Comparison of ENCODE assay signal across 8 cellular contexts in genomic region chr13:99969934-99970760, GRCh38. TPM values are rescaled to one million over a fixed set of nuclear protein-coding genes. Genes with fewer than 3 reads are reported as not detected.
A peak's percentile ranks its signal among the peaks of the same experiment; 100 is the strongest.
DNase-seq lines count a peak whose midpoint lies in the region; ATAC-seq and TF ChIP-seq lines count a peak whose summit lies in the region.

No MANE protein-coding gene starts in this region.

- H3K4me3 Mint-ChIP-seq in activated CD4-positive, alpha-beta T cell treated with anti-CD3 and anti-CD28 coated beads, Interleukin-2, amount 10 ng/mL, durations not matched to agents 24 days and 14 days, result peak overlapping the region; percentile 70
- H3K4me3 Mint-ChIP-seq in activated naive CD8-positive, alpha-beta T cell treated with anti-CD3 and anti-CD28 coated beads, Interleukin-2, amount 50 U/mL, for 24 hours, result peak overlapping the region; percentile 76

- H3K4me1 Mint-ChIP-seq in activated CD4-positive, alpha-beta T cell treated with anti-CD3 and anti-CD28 coated beads, Interleukin-2, amount 10 ng/mL, durations not matched to agents 24 days and 14 days, result peaks cover 17% of the 10 kb centered on the region
- H3K4me1 Mint-ChIP-seq in activated naive CD8-positive, alpha-beta T cell treated with anti-CD3 and anti-CD28 coated beads, Interleukin-2, amount 50 U/mL, for 24 hours, result peaks cover 22% of the 10 kb centered on the region

- no peak for TF ChIP-seq CTCF in tibial artery (IDR thresholded peaks at IDR 0.05)

- no peaks in the 10 kb centered on the region for H3K36me3 ChIP-seq in tibial artery

- H3K27me3 Mint-ChIP-seq in activated CD4-positive, alpha-beta T cell treated with anti-CD3 and anti-CD28 coated beads, Interleukin-2, amount 10 ng/mL, durations not matched to agents 24 days and 14 days, result peaks cover 71% of the 10 kb centered on the region
- H3K27me3 Mint-ChIP-seq in activated naive CD8-positive, alpha-beta T cell treated with anti-CD3 and anti-CD28 coated beads, Interleukin-2, amount 50 U/mL, for 24 hours, result peaks cover 76% of the 10 kb centered on the region

- H3K27ac Mint-ChIP-seq in activated CD4-positive, alpha-beta T cell treated with anti-CD3 and anti-CD28 coated beads, Interleukin-2, amount 10 ng/mL, durations not matched to agents 24 days and 14 days, result peak overlapping the region; percentile 80
- peak overlapping the region; percentile 67 for H3K27ac Mint-ChIP-seq in activated naive CD8-positive, alpha-beta T cell treated with anti-CD3 and anti-CD28 coated beads, Interleukin-2, amount 50 U/mL, for 24 hours

- H3K4me3 ChIP-seq in tibial artery, result peak overlapping the region; percentile 26 to 40

- H3K4me1 ChIP-seq in tibial artery, result peaks cover 0 to 44% (median 34%) of the 10 kb centered on the region in 4 donors

- no peaks in the 10 kb centered on the region for H3K9me3 ChIP-seq in tibial artery

- peaks cover 32% of the 10 kb centered on the region for H3K27me3 ChIP-seq in layer of hippocampus (ENCODE audit: control insufficient read depth, insufficient read depth, low read length)
- peaks cover 18 to 98% of the 10 kb centered on the region in 2 donors for H3K27me3 ChIP-seq in tibial artery

- DNase-seq in activated CD4-positive, alpha-beta T cell treated with anti-CD3 and anti-CD28 coated beads, Interleukin-2, amount 10 ng/mL, durations not matched to agents 24 days and 14 days, result peak; percentile 77
- no peak for DNase-seq in activated CD4-positive, alpha-beta T cell treated with anti-CD3 and anti-CD28 coated beads for 1 hour
- DNase-seq in NCI-H2171 (lab: John Stamatoyannopoulos, UW) (peak; percentile 59), tibial artery (no peak), midbrain (lab: John Stamatoyannopoulos, UW) (no peak)
- DNase-seq in activated naive CD8-positive, alpha-beta T cell treated with anti-CD3 and anti-CD28 coated beads, Interleukin-2, amount 50 U/mL, for 24 hours, result no peak

- peak; percentile 58 for ATAC-seq in activated naive CD8-positive, alpha-beta T cell treated with anti-CD3 and anti-CD28 coated beads, Interleukin-2, amount 50 U/mL, for 24 hours
- no peak for ATAC-seq in HG02852 (IDR thresholded peaks at IDR 0.05; ENCODE audit: unreplicated experiment)

- H3K36me3 Mint-ChIP-seq in activated CD4-positive, alpha-beta T cell treated with anti-CD3 and anti-CD28 coated beads, Interleukin-2, amount 10 ng/mL, durations not matched to agents 24 days and 14 days (ENCODE audit: low read depth), result peaks cover 18% of the 10 kb centered on the region
- H3K36me3 Mint-ChIP-seq in activated naive CD8-positive, alpha-beta T cell treated with anti-CD3 and anti-CD28 coated beads, Interleukin-2, amount 50 U/mL, for 24 hours (ENCODE audit: low read depth), result peaks cover 10% of the 10 kb centered on the region

- intact Hi-C loops in activated CD4-positive, alpha-beta T cell treated with anti-CD3 and anti-CD28 coated beads, Interleukin-2, amount 10 ng/mL, durations not matched to agents 24 days and 14 days (cut with micrococcal nuclease), result loop anchor here (2.0 to 5.0 kb wide), 2 partner anchors 13 to 73 kb away; no protein-coding TSS in a partner anchor
- intact Hi-C loops in tibial artery (cut with DNase I; ENCODE audit: low total_unique reads), result no loop called here

- H3K9me3 Mint-ChIP-seq in activated CD4-positive, alpha-beta T cell treated with anti-CD3 and anti-CD28 coated beads, Interleukin-2, amount 10 ng/mL, durations not matched to agents 24 days and 14 days, result peaks cover 23% of the 10 kb centered on the region
- H3K9me3 Mint-ChIP-seq in activated naive CD8-positive, alpha-beta T cell treated with anti-CD3 and anti-CD28 coated beads, Interleukin-2, amount 50 U/mL, for 24 hours, result peaks cover 23% of the 10 kb centered on the region

- peak overlapping the region; percentile 86 for H3K27ac ChIP-seq in layer of hippocampus (ENCODE audit: low read depth, low read length)
- H3K27ac ChIP-seq in tibial artery, result no peak overlapping the region

RNA-seq across cellular contexts. Expression of gene ZIC5, which starts 1.4 kb away (rescaled TPM):
- not detected in 2 replicates for total RNA-seq in activated CD4-positive, alpha-beta T cell treated with anti-CD3 and anti-CD28 coated beads, Interleukin-2, amount 10 ng/mL, durations not matched to agents 24 days and 14 days

RNA-seq across cellular contexts. Expression of gene ZIC2, which starts 11.4 kb away (rescaled TPM):
- 0.07 TPM in 1 of 2 replicates, not detected in the other for total RNA-seq in activated CD4-positive, alpha-beta T cell treated with anti-CD3 and anti-CD28 coated beads, Interleukin-2, amount 10 ng/mL, durations not matched to agents 24 days and 14 days

Comparison
In these comparisons a context has a peak if more than half of its experiments do, and no peak if none do; other contexts are left out.
1. DNase-seq: peak in activated CD4-positive, alpha-beta T cell treated with anti-CD3 and anti-CD28 coated beads, Interleukin-2, amount 10 ng/mL, durations not matched to agents 24 days and 14 days (single experiment) and NCI-H2171 (single experiment); none in activated CD4-positive, alpha-beta T cell treated with anti-CD3 and anti-CD28 coated beads for 1 hour (single experiment), activated naive CD8-positive, alpha-beta T cell treated with anti-CD3 and anti-CD28 coated beads, Interleukin-2, amount 50 U/mL, for 24 hours (single experiment), tibial artery (0 of 2) and midbrain (single experiment).